9 cellular contexts compared by ENCODE assay signal in genomic region chr9:19232830-19233194, GRCh38. TPM values are rescaled to one million over a fixed set of nuclear protein-coding genes. Genes with fewer than 3 reads are reported as not detected.
DNase-seq lines count a peak whose midpoint lies in the region; ATAC-seq and TF ChIP-seq lines count a peak whose summit lies in the region.
"Had no signal": no experiment of that assay in that cellular context is flagged by ENCODE, and none has a peak within 500 bp of the region (broad histone marks: within the 10 kb centered on the region; RNA-seq: fewer than 3 reads in every experiment).

No MANE protein-coding gene starts in this region.

- no peak for TF ChIP-seq CTCF in astrocyte of the cerebellum (IDR thresholded peaks at IDR 0.05; ENCODE audit: low read depth, low read length, missing control alignments)

- peak overlapping the region; percentile 91 for H3K4me3 ChIP-seq in astrocyte of the cerebellum (ENCODE audit: low read depth, low read length)
- H3K4me3 ChIP-seq in mesodermal cell (ENCODE audit: extremely low read depth, insufficient read depth, low read length, poor library complexity, severe bottlenecking): peak overlapping the region; percentile 89

- H3K4me1 ChIP-seq in mesodermal cell (ENCODE audit: control insufficient read depth, insufficient read depth, low read length, poor library complexity, severe bottlenecking): no peaks in the 10 kb centered on the region

- H3K36me3 Mint-ChIP-seq in activated T-cell treated with anti-CD3 and anti-CD28 coated beads, Interleukin-2, amount 50 U/mL, for 24 hours (ENCODE audit: low read depth): no peaks in the 10 kb centered on the region
- H3K36me3 Mint-ChIP-seq: naive B cell had no signal

- DNase-seq in EH (ENCODE audit: low read depth) (peak; percentile 57), astrocyte of the cerebellum (ENCODE audit: low read depth) (peak; percentile 64), nucleus accumbens (lab: John Stamatoyannopoulos, UW) (no peak), iPS-NIHi7 (ENCODE audit: extremely low spot score) (no peak)
- no peak for DNase-seq in activated T-cell treated with anti-CD3 and anti-CD28 coated beads, Interleukin-2, amount 50 U/mL, for 24 hours
- DNase-seq: naive B cell had no signal

- peaks cover 26% of the 10 kb centered on the region for H3K4me1 Mint-ChIP-seq in activated T-cell treated with anti-CD3 and anti-CD28 coated beads, Interleukin-2, amount 50 U/mL, for 24 hours (ENCODE audit: low read depth)

- peaks cover 3% of the 10 kb centered on the region for H3K36me3 ChIP-seq in mesodermal cell (ENCODE audit: control insufficient read depth, insufficient read depth, low read length)

- H3K4me3 Mint-ChIP-seq in activated T-cell treated with anti-CD3 and anti-CD28 coated beads, Interleukin-2, amount 50 U/mL, for 24 hours: no peak overlapping the region

- no peak overlapping the region for H3K27ac ChIP-seq in mesodermal cell (ENCODE audit: low read depth, low read length, severe bottlenecking)

- ATAC-seq in HG02884 (IDR thresholded peaks at IDR 0.05; ENCODE audit: unreplicated experiment): peak; percentile 26
- no peak for ATAC-seq in GM18519 (IDR thresholded peaks at IDR 0.05; ENCODE audit: low FRiP score, unreplicated experiment)

- in situ Hi-C loops in astrocyte of the cerebellum (cut with HindIII; ENCODE audit: low sequenced_read_pairs): no loop called here

- no peaks in the 10 kb centered on the region for H3K27me3 Mint-ChIP-seq in activated T-cell treated with anti-CD3 and anti-CD28 coated beads, Interleukin-2, amount 50 U/mL, for 24 hours
- H3K27me3 Mint-ChIP-seq: naive B cell had no signal

- H3K9me3 ChIP-seq in mesodermal cell (ENCODE audit: control insufficient read depth, low read length): no peaks in the 10 kb centered on the region

- H3K9me3 Mint-ChIP-seq in activated T-cell treated with anti-CD3 and anti-CD28 coated beads, Interleukin-2, amount 50 U/mL, for 24 hours: no peaks in the 10 kb centered on the region
- H3K9me3 Mint-ChIP-seq: naive B cell had no signal

- no peak overlapping the region for H3K27ac Mint-ChIP-seq in activated T-cell treated with anti-CD3 and anti-CD28 coated beads, Interleukin-2, amount 50 U/mL, for 24 hours

- 40% methylated on average over 1 of the region's 1 CpG; no CpG with 5 or more reads in 1 of the 2 experiments for WGBS in mesodermal cell (ENCODE audit: insufficient coverage in 2 of 2), 2 experiments

RNA-seq across cellular contexts. Expression of gene DENND4C, which starts 2.3 kb away (rescaled TPM):
- polyA plus RNA-seq in mesodermal cell (2013, experiment 1 of 2): 35.8 TPM
- 42.1 TPM for polyA plus RNA-seq in mesodermal cell (2013, experiment 2 of 2)

Comparison
In these comparisons a context has a peak if more than half of its experiments do, and no peak if none do; other contexts are left out.
1. DNase-seq: peak in EH (single experiment) and astrocyte of the cerebellum (single experiment); none in nucleus accumbens (0 of 56), iPS-NIHi7 (single experiment) and activated T-cell treated with anti-CD3 and anti-CD28 coated beads, Interleukin-2, amount 50 U/mL, for 24 hours (single experiment).